Comparison of ENCODE assay signal across 32 cellular contexts in genomic region chr7:131642429-131642828, GRCh38.
DNase-seq lines count a peak whose midpoint lies in the region; ATAC-seq, FAIRE-seq and TF ChIP-seq lines count a peak whose summit lies in the region.
"Had no signal": no experiment of that assay in that cellular context is flagged by ENCODE, and none has a peak within 500 bp of the region (broad histone marks: within the 10 kb centered on the region; RNA-seq: fewer than 3 reads in every experiment).

No MANE protein-coding gene starts in this region.

- no peak overlapping the region for H2AFZ ChIP-seq in H1 (ENCODE audit: low read length)
- H2AFZ ChIP-seq in neuronal stem cell (ENCODE audit: low read length): no peak overlapping the region

- 84% methylated on average over 3 of the region's 3 CpGs; no CpG with 5 or more reads in 1 of the 2 experiments for WGBS in H1 (ENCODE audit: extremely low coverage in 1 of 2, insufficient coverage in 1 of 2, insufficient read length in 1 of 2, insufficient replicate concordance in 2 of 2, low coverage in 1 of 2, low lambda C conversion rate in 2 of 2, missing lambda C conversion rate in 1 of 2), 2 experiments
- WGBS in neuronal stem cell (ENCODE audit: extremely low coverage in 2 of 2, insufficient read length in 2 of 2, insufficient replicate concordance in 1 of 2), 2 donors: no CpG with 5 or more reads among the region's 3 CpGs

- H3K27ac Mint-ChIP-seq in HFFc6: peak overlapping the region; percentile 62; the same call in 1 of the 2 replicates
- no peak overlapping the region for H3K27ac Mint-ChIP-seq in activated CD4-positive, alpha-beta memory T cell treated with anti-CD3 and anti-CD28 coated beads for 36 hours
- H3K27ac Mint-ChIP-seq: activated CD8-positive, alpha-beta T cell treated with anti-CD3 and anti-CD28 coated beads for 36 hours; activated naive CD8-positive, alpha-beta T cell; activated T-helper 2 cell treated with anti-CD3 and anti-CD28 coated beads, Interferon-gamma antibody, Interleukin-2, Interleukin-4, amounts not matched to agents 10 μg/mL and 5 μg/mL and 100 μg/mL, durations not matched to agents 14 hours and 24 hours and 36 hours; immature natural killer cell; memory B cell; T-helper 17 cell had no signal

- H3K4me3 ChIP-seq in H1 (ENCODE audit: extremely low read depth in 1 of 4, insufficient read depth in 2 of 4, low read depth in 3 of 4, low read length in 4 of 4) (no peak overlapping the region), neuronal stem cell (ENCODE audit: low read length in 2 of 2) (no peak overlapping the region)
- H3K4me3 ChIP-seq: gastroesophageal sphincter, skin epidermis, upper lobe of right lung had no signal

- no peak for TF ChIP-seq EP300 in H1 (IDR thresholded peaks at IDR 0.05; ENCODE audit: borderline replicate concordance in 1 of 2, low read depth in 2 of 2, low read length in 2 of 2)

- H3K4ac ChIP-seq in H1 (replicated peaks; ENCODE audit: insufficient read length, low read depth, low read length) (no peak overlapping the region), neuronal stem cell (ENCODE audit: low read length) (no peak overlapping the region)

- peak; percentile 54 for DNase-seq in AG20443 (ENCODE audit: low spot score)
- peak; percentile 13 for DNase-seq in HFFc6
- no peak for DNase-seq in H1 (ENCODE audit: low read depth in 1 of 2, low spot score in 2 of 2)
- no peak for DNase-seq in neuronal stem cell (ENCODE audit: low spot score)
- no peak for DNase-seq in NCI-H226
- no peak for DNase-seq in activated CD4-positive, alpha-beta memory T cell treated with anti-CD3 and anti-CD28 coated beads for 36 hours
- DNase-seq in activated T-cell treated with anti-CD3 and anti-CD28 coated beads, Interleukin-2, amount 50 U/mL, for 48 hours: no peak
- DNase-seq: activated CD4-positive, alpha-beta T cell treated with anti-CD3 and anti-CD28 coated beads for 1 hour; activated CD8-positive, alpha-beta T cell treated with anti-CD3 and anti-CD28 coated beads for 36 hours; C1 segment of cervical spinal cord; COR-L47; dermis blood vessel endothelial cell; GF-D8; HCEC 1CT; hippocampal formation; immature natural killer cell; KBM-7; NCI-H1417 treated with DMSO at 0.1 percent for 48 hours; NCI-H446; stimulated activated CD4-positive, alpha-beta T cell treated with anti-CD3 and anti-CD28 coated beads, Interleukin-1b, Interleukin-23, amount 100 ng/mL, for 48 hours; T-helper 17 cell; upper lobe of right lung had no signal

- H2BK12ac ChIP-seq in H1 (ENCODE audit: low read depth, low read length) (peak overlapping the region; percentile 88; the same call in 1 of the 2 replicates), neuronal stem cell (ENCODE audit: low read length) (peak overlapping the region; percentile 5)

- H3K23me2 ChIP-seq in H1 (ENCODE audit: low read depth, low read length): no peaks in the 10 kb centered on the region

- H2BK120ac ChIP-seq in H1 (replicated peaks; ENCODE audit: low read depth, low read length) (no peak overlapping the region), neuronal stem cell (ENCODE audit: low read depth, low read length) (no peak overlapping the region)

- TF ChIP-seq RAD21 in H1 (IDR thresholded peaks at IDR 0.05 in 1 of 2, conservative IDR thresholded peaks at IDR 0.05 in 1 of 2; ENCODE audit: low read depth in 2 of 2, low read length in 2 of 2): no peak

- H3K4me3 Mint-ChIP-seq in HFFc6: no peak overlapping the region
- no peak overlapping the region for H3K4me3 Mint-ChIP-seq in activated CD4-positive, alpha-beta memory T cell treated with anti-CD3 and anti-CD28 coated beads for 36 hours
- H3K4me3 Mint-ChIP-seq: activated CD8-positive, alpha-beta T cell treated with anti-CD3 and anti-CD28 coated beads for 36 hours; activated naive CD8-positive, alpha-beta T cell; immature natural killer cell; memory B cell; T-helper 17 cell had no signal

- no peaks in the 10 kb centered on the region for H4K20me1 ChIP-seq in H1 (replicated peaks in 1 of 2; ENCODE audit: control insufficient read depth in 1 of 2, insufficient read depth in 2 of 2, low read length in 2 of 2)

- H3K9me3 Mint-ChIP-seq in HFFc6: no peaks in the 10 kb centered on the region
- no peaks in the 10 kb centered on the region for H3K9me3 Mint-ChIP-seq in activated CD4-positive, alpha-beta memory T cell treated with anti-CD3 and anti-CD28 coated beads for 36 hours
- H3K9me3 Mint-ChIP-seq: activated CD8-positive, alpha-beta T cell treated with anti-CD3 and anti-CD28 coated beads for 36 hours; activated T-helper 2 cell treated with anti-CD3 and anti-CD28 coated beads, Interferon-gamma antibody, Interleukin-2, Interleukin-4, amounts not matched to agents 10 μg/mL and 5 μg/mL and 100 μg/mL, durations not matched to agents 14 hours and 24 hours and 36 hours; immature natural killer cell; memory B cell had no signal

- H3K4me2 ChIP-seq in H1 (ENCODE audit: insufficient read depth in 1 of 2, low read depth in 2 of 2, low read length in 2 of 2) (no peak overlapping the region), neuronal stem cell (ENCODE audit: insufficient read depth, low read length, poor library complexity, severe bottlenecking) (no peak overlapping the region)

- no peak for ATAC-seq in GM21737 (IDR thresholded peaks at IDR 0.05; ENCODE audit: unreplicated experiment)
- ATAC-seq: activated CD8-positive, alpha-beta T cell treated with anti-CD3 and anti-CD28 coated beads for 36 hours; gastroesophageal sphincter; left lobe of liver; T-helper 17 cell; upper lobe of right lung had no signal

- 0 out of 2 replicates have a peak overlapping the region, but pooled peaks have one; percentile 0 for H3K18ac ChIP-seq in H1 (ENCODE audit: extremely low read depth, low read length)
- peak overlapping the region; percentile 16 for H3K18ac ChIP-seq in neuronal stem cell (ENCODE audit: low read length)

- TF ChIP-seq CTCF in HFFc6 (IDR thresholded peaks at IDR 0.05) (no peak), H1 (IDR thresholded peaks at IDR 0.05; ENCODE audit: control extremely low read depth in 1 of 3, insufficient read depth in 1 of 3, low read depth in 1 of 3, low read length in 3 of 3) (no peak)

- peaks cover 2% of the 10 kb centered on the region for H3K27me3 Mint-ChIP-seq in HFFc6 (ENCODE audit: insufficient read depth)
- H3K27me3 Mint-ChIP-seq in activated CD4-positive, alpha-beta memory T cell treated with anti-CD3 and anti-CD28 coated beads for 36 hours: peaks cover 15% of the 10 kb centered on the region
- H3K27me3 Mint-ChIP-seq: activated naive CD8-positive, alpha-beta T cell had no signal

- H3K4me1 Mint-ChIP-seq in HFFc6 (ENCODE audit: low read depth): peaks cover 13% of the 10 kb centered on the region
- no peaks in the 10 kb centered on the region for H3K4me1 Mint-ChIP-seq in activated CD4-positive, alpha-beta memory T cell treated with anti-CD3 and anti-CD28 coated beads for 36 hours (ENCODE audit: low read depth)
- H3K4me1 Mint-ChIP-seq: immature natural killer cell, memory B cell had no signal

- H3K4me1 ChIP-seq in H1 (replicated peaks in 1 of 4; ENCODE audit: control insufficient read depth in 3 of 4, insufficient read depth in 4 of 4, low read length in 3 of 4) (peaks cover 0 to 14% (median 5%) of the 10 kb centered on the region in 4 experiments; a peak in 3 of 7 replicates), neuronal stem cell (ENCODE audit: control insufficient read depth in 2 of 2, insufficient read depth in 1 of 2, low read depth in 1 of 2, low read length in 2 of 2) (peaks cover 0 to 6% of the 10 kb centered on the region in 2 donors)
- H3K4me1 ChIP-seq: gastroesophageal sphincter, upper lobe of right lung had no signal

- H3K79me1 ChIP-seq in H1 (ENCODE audit: low read depth, low read length) (no peaks in the 10 kb centered on the region), neuronal stem cell (ENCODE audit: low read depth, low read length) (no peaks in the 10 kb centered on the region)

- H4K5ac ChIP-seq in H1 (ENCODE audit: insufficient read length, low read depth, low read length): no peak overlapping the region

- H3K56ac ChIP-seq in H1 (replicated peaks; ENCODE audit: insufficient read length, low read depth, low read length): no peak overlapping the region

- intact Hi-C loops in activated CD4-positive, alpha-beta memory T cell treated with anti-CD3 and anti-CD28 coated beads for 36 hours (cut with micrococcal nuclease): no loop called here

- H2BK15ac ChIP-seq in H1 (ENCODE audit: low read length) (peak overlapping the region; percentile 46; the same call in 1 of the 2 replicates), neuronal stem cell (ENCODE audit: low read length) (no peak overlapping the region)

- CTCF ChIA-PET in H1 (lab: Charles Lee; ENCODE audit: partially characterized antibody): interaction anchor here (1.4 to 2.2 kb wide), 5 partner anchors 9 to 96 kb away, joined by 3 to 9 read pairs (median 7); no protein-coding TSS in a partner anchor
- CTCF ChIA-PET in activated CD4-positive, alpha-beta memory T cell treated with anti-CD3 and anti-CD28 coated beads for 36 hours (lab: Charles Lee): no interaction called here

- peaks cover 5% of the 10 kb centered on the region; the same call in 1 of the 2 replicates for H3K36me3 Mint-ChIP-seq in HFFc6 (ENCODE audit: low read depth)
- no peaks in the 10 kb centered on the region for H3K36me3 Mint-ChIP-seq in activated CD4-positive, alpha-beta memory T cell treated with anti-CD3 and anti-CD28 coated beads for 36 hours
- H3K36me3 Mint-ChIP-seq: activated naive CD8-positive, alpha-beta T cell; immature natural killer cell; memory B cell had no signal

- H3K14ac ChIP-seq in H1 (ENCODE audit: insufficient read length) (no peak overlapping the region), neuronal stem cell (ENCODE audit: low read length) (no peak overlapping the region)

- H3K9me3 ChIP-seq in H1 (ENCODE audit: insufficient read depth in 2 of 2, low read depth in 1 of 2, low read length in 1 of 2) (no peaks in the 10 kb centered on the region), neuronal stem cell (replicated peaks in 1 of 2; ENCODE audit: control insufficient read depth in 2 of 2, insufficient read depth in 1 of 2, low read depth in 1 of 2, low read length in 2 of 2) (no peaks in the 10 kb centered on the region)
- H3K9me3 ChIP-seq: gastroesophageal sphincter, upper lobe of right lung had no signal

- no peak overlapping the region for H4K8ac ChIP-seq in H1 (ENCODE audit: extremely low read depth, insufficient read depth, low read length)
- no peak overlapping the region for H4K8ac ChIP-seq in neuronal stem cell (ENCODE audit: low read depth, low read length)

- 0 out of 2 replicates have a peak overlapping the region, but pooled peaks have one; percentile 43 for H2BK20ac ChIP-seq in H1 (ENCODE audit: low read length)

- POLR2A ChIA-PET in H1 (lab: Charles Lee; ENCODE audit: partially characterized antibody): interaction anchor here (1.4 to 1.9 kb wide), 2 partner anchors 37 to 84 kb away, joined by 4 to 5 read pairs; no protein-coding TSS in a partner anchor
- POLR2A ChIA-PET in activated CD4-positive, alpha-beta memory T cell treated with anti-CD3 and anti-CD28 coated beads for 36 hours (lab: Charles Lee): no interaction called here

- no peaks in the 10 kb centered on the region for H3K79me2 ChIP-seq in H1 (ENCODE audit: control insufficient read depth in 1 of 2, insufficient read depth in 2 of 2, low read length in 2 of 2)

- H3K23ac ChIP-seq in H1 (ENCODE audit: insufficient read length): no peak overlapping the region
- H3K23ac ChIP-seq in neuronal stem cell (ENCODE audit: low read depth, low read length, poor library complexity): no peak overlapping the region

- no peak overlapping the region for H3K27ac ChIP-seq in H1 (ENCODE audit: low read depth, low read length)
- H3K27ac ChIP-seq in neuronal stem cell (replicated peaks; ENCODE audit: low read length): no peak overlapping the region
- H3K27ac ChIP-seq: gastroesophageal sphincter, RWPE1, skin epidermis, upper lobe of right lung had no signal

- TF ChIP-seq POLR2A in H1 (IDR thresholded peaks at IDR 0.05; ENCODE audit: control extremely low read depth in 1 of 2, low read depth in 2 of 2, low read length in 2 of 2): no peak

- H2AK5ac ChIP-seq in H1 (ENCODE audit: low read depth, low read length) (0 out of 2 replicates have a peak overlapping the region, but pooled peaks have one; percentile 47), neuronal stem cell (ENCODE audit: low read depth, low read length) (no peak overlapping the region)

- H4K91ac ChIP-seq in H1 (replicated peaks; ENCODE audit: insufficient read length, low read length): peak overlapping the region; percentile 20
- no peak overlapping the region for H4K91ac ChIP-seq in neuronal stem cell (ENCODE audit: low read depth, low read length, poor library complexity)

- H2BK5ac ChIP-seq in H1 (ENCODE audit: low read depth, low read length) (peak overlapping the region; percentile 56; the same call in 1 of the 2 replicates), neuronal stem cell (ENCODE audit: low read length) (no peak overlapping the region)

- H3K9ac ChIP-seq in H1 (replicated peaks in 1 of 4; ENCODE audit: extremely low read depth in 1 of 4, low read depth in 3 of 4, low read length in 3 of 4): no peak overlapping the region
- no peak overlapping the region for H3K9ac ChIP-seq in neuronal stem cell (ENCODE audit: low read depth, low read length, poor library complexity)

- H3K36me3 ChIP-seq in H1 (ENCODE audit: control insufficient read depth in 2 of 4, insufficient read depth in 4 of 4, low read length in 3 of 4) (no peaks in the 10 kb centered on the region), neuronal stem cell (replicated peaks in 1 of 2; ENCODE audit: control insufficient read depth in 2 of 2, insufficient read depth in 2 of 2, low read length in 2 of 2) (no peaks in the 10 kb centered on the region)
- H3K36me3 ChIP-seq: gastroesophageal sphincter, upper lobe of right lung had no signal

- H3K27me3 ChIP-seq in H1 (replicated peaks in 1 of 4; ENCODE audit: control insufficient read depth in 3 of 4, extremely low read depth in 1 of 4, insufficient read depth in 3 of 4, low read length in 3 of 4) (no peaks in the 10 kb centered on the region), neuronal stem cell (ENCODE audit: control insufficient read depth in 3 of 3, insufficient read depth in 3 of 3, low read depth in 1 of 3, low read length in 3 of 3) (no peaks in the 10 kb centered on the region)
- H3K27me3 ChIP-seq: gastroesophageal sphincter, upper lobe of right lung had no signal

- no peak for FAIRE-seq in H1 (lab: Jason Lieb, UNC)
- FAIRE-seq: astrocyte, endometrium had no signal

Comparison
In these comparisons a context has a peak if more than half of its experiments do, and no peak if none do; other contexts are left out.
1. DNase-seq: peak in AG20443 (single experiment) and HFFc6 (single experiment); none in H1 (0 of 2), neuronal stem cell (single experiment), NCI-H226 (single experiment), activated CD4-positive, alpha-beta memory T cell treated with anti-CD3 and anti-CD28 coated beads for 36 hours (single experiment) and activated T-cell treated with anti-CD3 and anti-CD28 coated beads, Interleukin-2, amount 50 U/mL, for 48 hours (0 of 2).